Comparison of ENCODE assay signal across 14 cellular contexts in genomic region chr7:151648429-151648828, GRCh38.
"Had no signal": no experiment of that assay in that cellular context is flagged by ENCODE, and none has a peak within 500 bp of the region (broad histone marks: within the 10 kb centered on the region; RNA-seq: fewer than 3 reads in every experiment).

No MANE protein-coding gene starts in this region.

- DNase-seq: activated CD4-positive, alpha-beta memory T cell treated with anti-CD3 and anti-CD28 coated beads, Interleukin-2, amount 10 ng/mL, durations not matched to agents 7 days and 5 days; activated CD4-positive, alpha-beta T cell treated with anti-CD3 and anti-CD28 coated beads for 36 hours; activated gamma-delta T cell treated with Interleukin-2 at 50 U/mL for 16 hours; activated naive CD8-positive, alpha-beta T cell treated with anti-CD3 and anti-CD28 coated beads, Interleukin-2, amount 10 ng/mL, durations not matched to agents 7 days and 5 days; activated T-cell treated with anti-CD3 and anti-CD28 coated beads, Interleukin-2, amount 50 U/mL, for 72 hours; retina; stimulated activated naive B cell treated with anti-CD40 and anti-IgM and Interleukin-4, amounts not matched to agents 10 μg/mL and 1 μg/mL and 100 μg/mL, for 72 hours; T-helper 9 cell; upper lobe of left lung had no signal

- H3K27me3 ChIP-seq: ascending aorta, esophagus muscularis mucosa, gastroesophageal sphincter, upper lobe of left lung had no signal

- H3K9me3 ChIP-seq: ascending aorta, gastroesophageal sphincter had no signal

- H3K4me3 ChIP-seq: ascending aorta, esophagus muscularis mucosa, gastroesophageal sphincter, smooth muscle cell, upper lobe of left lung had no signal

- H3K27ac ChIP-seq: ascending aorta, esophagus muscularis mucosa, gastroesophageal sphincter, upper lobe of left lung, VCaP had no signal

- ATAC-seq: activated CD4-positive, alpha-beta T cell treated with anti-CD3 and anti-CD28 coated beads for 36 hours; activated T-cell treated with anti-CD3 and anti-CD28 coated beads, Interleukin-2, amount 50 U/mL, for 72 hours; gastroesophageal sphincter; stimulated activated naive B cell treated with anti-CD40 and anti-IgM and Interleukin-4, amounts not matched to agents 10 μg/mL and 1 μg/mL and 100 μg/mL, for 72 hours had no signal

- H3K36me3 ChIP-seq: ascending aorta, gastroesophageal sphincter, upper lobe of left lung had no signal
